Comparison of ENCODE assay signal across 14 cellular contexts in genomic region chr2:96959406-96960110, GRCh38. TPM values are rescaled to one million over a fixed set of nuclear protein-coding genes. Genes with fewer than 3 reads are reported as not detected.
DNase-seq lines count a peak whose midpoint lies in the region; ATAC-seq and TF ChIP-seq lines count a peak whose summit lies in the region.
"Had no signal": no experiment of that assay in that cellular context is flagged by ENCODE, and none has a peak within 500 bp of the region (broad histone marks: within the 10 kb centered on the region; RNA-seq: fewer than 3 reads in every experiment).

No MANE protein-coding gene starts in this region.

- no peaks in the 10 kb centered on the region for H3K9me2 ChIP-seq in HCT116 (ENCODE audit: insufficient read depth)

- H2AFZ ChIP-seq in HCT116 (ENCODE audit: low read depth, low read length, poor library complexity, severe bottlenecking): peak overlapping the region; percentile 71

- CTCF ChIA-PET in HCT116 (lab: Charles Lee): no interaction called here

- no peak overlapping the region for H3K9ac ChIP-seq in HCT116 (ENCODE audit: low read length)
- H3K9ac ChIP-seq: BLaER1 treated with 17β-estradiol and CSF1 and Interleukin-3, amounts not matched to agents 10 nM and 100 nM had no signal

- intact Hi-C loops in HCT116 (cut with micrococcal nuclease): loop anchor here (1.0 to 5.0 kb wide), 3 partner anchors 101 to 407 kb away; partner anchors contain the start of genes ANKRD36 and ANKRD39
- intact Hi-C loops in posterior vena cava (cut with DNase I): loop anchor here (5.0 to 10.0 kb wide), 2 partner anchors 47 to 225 kb away; no protein-coding TSS in a partner anchor
- intact Hi-C loops in lower lobe of right lung (cut with DNase I): no loop called here

- no peak for TF ChIP-seq POLR2A in HCT116 (IDR thresholded peaks at IDR 0.05; ENCODE audit: borderline replicate concordance, extremely low read depth, insufficient read depth, insufficient read length)

- H3K9me3 ChIP-seq in HCT116 (ENCODE audit: control insufficient read depth in 1 of 2, insufficient read depth in 1 of 2, low read depth in 1 of 2, low read length in 2 of 2): no peaks in the 10 kb centered on the region
- H3K9me3 ChIP-seq in lower lobe of right lung: no peaks in the 10 kb centered on the region
- H3K9me3 ChIP-seq: BLaER1 treated with 17β-estradiol and CSF1 and Interleukin-3, amounts not matched to agents 10 nM and 100 nM had no signal

- H3K27ac ChIP-seq in HCT116 (ENCODE audit: low read depth, low read length) (no peak overlapping the region), VCaP (peak overlapping the region; percentile 90), lower lobe of right lung (no peak overlapping the region)
- H3K27ac ChIP-seq: 22Rv1; BLaER1 treated with 17β-estradiol and CSF1 and Interleukin-3, amounts not matched to agents 10 nM and 100 nM had no signal

- H3K4me3 ChIP-seq in HCT116 (replicated peaks in 1 of 2; ENCODE audit: low read depth in 1 of 2, low read length in 2 of 2) (no peak overlapping the region), lower lobe of right lung (no peak overlapping the region)
- H3K4me3 ChIP-seq: BLaER1 treated with 17β-estradiol and CSF1 and Interleukin-3, amounts not matched to agents 10 nM and 100 nM had no signal

- H3K79me2 ChIP-seq in HCT116 (ENCODE audit: insufficient read depth, low read length): no peaks in the 10 kb centered on the region

- no TSS peak for BruUV-seq in HCT116 (replicated peaks; lab: Mats Ljungman, UMichigan)

- DNase-seq in DMS53 (lab: John Stamatoyannopoulos, UW) (peak; percentile 57), DMS53 treated with DMSO at 0.1 percent for 48 hours (lab: John Stamatoyannopoulos, UW; ENCODE audit: unreplicated experiment) (no peak), HCT116 (ENCODE audit: low read depth, low spot score) (no peak), posterior vena cava (ENCODE audit: low spot score) (peak; percentile 64), lower lobe of right lung (no peak), left lobe of liver (ENCODE audit: low spot score) (no peak), CD1c-positive myeloid dendritic cell (ENCODE audit: extremely low spot score) (no peak)

- ATAC-seq in HCT116: no peak
- ATAC-seq in lower lobe of right lung: no peak
- ATAC-seq in left lobe of liver: no peak

- H3K36me3 ChIP-seq in HCT116 (ENCODE audit: control insufficient read depth in 1 of 2, insufficient read depth in 2 of 2, low read length in 2 of 2): no peaks in the 10 kb centered on the region
- no peaks in the 10 kb centered on the region for H3K36me3 ChIP-seq in lower lobe of right lung
- H3K36me3 ChIP-seq: BLaER1 treated with 17β-estradiol and CSF1 and Interleukin-3, amounts not matched to agents 10 nM and 100 nM had no signal

- H3K27me3 ChIP-seq in HCT116 (ENCODE audit: insufficient read depth, low read length) (no peaks in the 10 kb centered on the region), lower lobe of right lung (ENCODE audit: low read depth) (no peaks in the 10 kb centered on the region)
- H3K27me3 ChIP-seq: BLaER1 treated with 17β-estradiol and CSF1 and Interleukin-3, amounts not matched to agents 10 nM and 100 nM had no signal

- RAD21 ChIA-PET in HCT116 (lab: Charles Lee; ENCODE audit: low non-redundant PET in 1 of 2, low total read pairs in 2 of 2, uncharacterized antibody in 2 of 2, unreplicated experiment in 2 of 2): no interaction called here

- no peak for TF ChIP-seq CTCF in HCT116 (IDR thresholded peaks at IDR 0.05 in 2 of 3, conservative IDR thresholded peaks at IDR 0.05 in 1 of 3; ENCODE audit: borderline replicate concordance in 1 of 3, insufficient read depth in 1 of 3, low read depth in 2 of 3, low read length in 2 of 3)
- no peak for TF ChIP-seq CTCF in VCaP (conservative IDR thresholded peaks at IDR 0.05)
- no peak for TF ChIP-seq CTCF in lower lobe of right lung (IDR thresholded peaks at IDR 0.05)

- H3K4me2 ChIP-seq in HCT116 (ENCODE audit: low read length): no peak overlapping the region

- H4K20me1 ChIP-seq in HCT116 (ENCODE audit: insufficient read depth): no peaks in the 10 kb centered on the region

- POLR2A ChIA-PET in HCT116 (lab: Charles Lee): no interaction called here

- H3K4me1 ChIP-seq in HCT116 (ENCODE audit: control insufficient read depth in 1 of 2, insufficient read depth in 2 of 2, low read length in 2 of 2): peaks cover 4 to 11% of the 10 kb centered on the region in 2 experiments; a peak in 2 of 4 replicates
- H3K4me1 ChIP-seq in lower lobe of right lung: peaks cover 3% of the 10 kb centered on the region

- no peak for TF ChIP-seq RAD21 in HCT116 (IDR thresholded peaks at IDR 0.05; ENCODE audit: low read depth)

TF ChIP-seq in HCT116, 20 proteins besides CTCF, POLR2A, EP300 and RAD21:
- TF ChIP-seq ATF3 (IDR thresholded peaks at IDR 0.05) (no peak), EZH2phosphoT487 (IDR thresholded peaks at IDR 0.05; ENCODE audit: borderline replicate concordance) (no peak), ELF1 (IDR thresholded peaks at IDR 0.05; ENCODE audit: borderline replicate concordance, low read depth) (no peak), EGR1 (IDR thresholded peaks at IDR 0.05; ENCODE audit: low read depth) (no peak), JUND (IDR thresholded peaks at IDR 0.05) (no peak), CEBPB (IDR thresholded peaks at IDR 0.05; ENCODE audit: low read depth) (no peak), SIN3A (IDR thresholded peaks at IDR 0.05; ENCODE audit: low read depth) (no peak), TCF7L2 (IDR thresholded peaks at IDR 0.05; ENCODE audit: borderline replicate concordance, extremely low read depth, insufficient read depth, insufficient read length) (no peak), POLR2AphosphoS5 (IDR thresholded peaks at IDR 0.05; ENCODE audit: low read depth, low read length) (no peak), ZFX (IDR thresholded peaks at IDR 0.05) (no peak), ZNF274 (IDR thresholded peaks at IDR 0.05; ENCODE audit: low read depth, low read length) (no peak), REST (IDR thresholded peaks at IDR 0.05; ENCODE audit: low read depth) (no peak), ZBTB33 (IDR thresholded peaks at IDR 0.05; ENCODE audit: extremely low read depth, insufficient replicate concordance, low read length) (no peak), SP1 (IDR thresholded peaks at IDR 0.05; ENCODE audit: low read depth) (no peak), SRF (IDR thresholded peaks at IDR 0.05; ENCODE audit: low read depth) (no peak), FOSL1 (IDR thresholded peaks at IDR 0.05; ENCODE audit: low read depth) (no peak)

RNA-seq across cellular contexts. Expression of gene FAM178B, which starts 26.8 kb away (rescaled TPM):
- total RNA-seq in HCT116 (2021; ENCODE audit: unreplicated experiment): not detected
- 0.06 and 0.22 TPM in 2 replicates for polyA plus RNA-seq in HCT116 (2012)
- 1 to 10 TPM in 1 of 2 donors, under 1 TPM in 1; 0.38 to 1.2 TPM for total RNA-seq in posterior vena cava
- 0.38 TPM for total RNA-seq in lower lobe of right lung
- total RNA-seq in left lobe of liver: 0.43 TPM
- total RNA-seq: H4, HepG2, HFFc6, MCF 10A had no signal
- polyA plus RNA-seq: HepG2 had no signal

Comparison
In these comparisons a context has a peak if more than half of its experiments do, and no peak if none do; other contexts are left out.
1. DNase-seq: peak in DMS53 (single experiment) and posterior vena cava (single experiment); none in DMS53 treated with DMSO at 0.1 percent for 48 hours (single experiment), HCT116 (single experiment), lower lobe of right lung (single experiment), left lobe of liver (single experiment) and CD1c-positive myeloid dendritic cell (single experiment).